6 cellular contexts compared by ENCODE assay signal in genomic region chr14:22976620-22977433, GRCh38. TPM values are rescaled to one million over a fixed set of nuclear protein-coding genes. Genes with fewer than 3 reads are reported as not detected.
DNase-seq lines count a peak whose midpoint lies in the region; ATAC-seq, FAIRE-seq and TF ChIP-seq lines count a peak whose summit lies in the region.

No MANE protein-coding gene starts in this region.

- peaks cover 0 to 32% (median 0%) of the 10 kb centered on the region in 11 experiments; a peak in 6 of 22 replicates for H4K20me1 ChIP-seq in BLaER1 treated with 17β-estradiol and CSF1 and Interleukin-3, amounts not matched to agents 10 nM and 100 nM
- H4K20me1 ChIP-seq in OCI-LY7 (ENCODE audit: insufficient read depth, low read length): no peaks in the 10 kb centered on the region

- ATAC-seq in HG03342 (IDR thresholded peaks at IDR 0.05; ENCODE audit: unreplicated experiment) (no peak), aorta (ENCODE audit: low FRiP score) (no peak)

- no peak for FAIRE-seq in kidney (lab: Jason Lieb, UNC)

- peak; percentile 56 for DNase-seq in OCI-LY7 (ENCODE audit: low spot score)
- no peak for DNase-seq in kidney
- DNase-seq in amniotic stem cell (lab: John Stamatoyannopoulos, UW): no peak
- DNase-seq in aorta: no peak

- H3K4me2 ChIP-seq in BLaER1 treated with 17β-estradiol and CSF1 and Interleukin-3, amounts not matched to agents 10 nM and 100 nM: peak overlapping the region; percentile 13 to 74 (median 38); a peak in 18 of 22 replicates
- peak overlapping the region; percentile 51 for H3K4me2 ChIP-seq in OCI-LY7 (ENCODE audit: low read length)

- peak overlapping the region; percentile 35; the same call in 1 of the 2 replicates for H2AFZ ChIP-seq in OCI-LY7 (ENCODE audit: low read length)

- H3K27ac ChIP-seq in BLaER1 treated with 17β-estradiol and CSF1 and Interleukin-3, amounts not matched to agents 10 nM and 100 nM: no peak overlapping the region; a peak in 1 of 22 replicates
- H3K27ac ChIP-seq in OCI-LY7 (ENCODE audit: low read depth, low read length, poor library complexity, severe bottlenecking) (no peak overlapping the region), kidney (ENCODE audit: low read depth in 2 of 2, low read length in 2 of 2) (peak overlapping the region; percentile 41 to 83), aorta (ENCODE audit: low read depth in 1 of 2, low read length in 2 of 2) (peak overlapping the region in 1 of 2 donors; percentile 89)

- H3K36me3 ChIP-seq in BLaER1 treated with 17β-estradiol and CSF1 and Interleukin-3, amounts not matched to agents 10 nM and 100 nM: peaks cover 0 to 47% (median 30%) of the 10 kb centered on the region in 11 experiments; a peak in 14 of 22 replicates
- no peaks in the 10 kb centered on the region for H3K36me3 ChIP-seq in OCI-LY7 (ENCODE audit: insufficient read depth, low read length)
- peaks cover 8 to 27% of the 10 kb centered on the region in 2 donors for H3K36me3 ChIP-seq in kidney (ENCODE audit: control insufficient read depth in 1 of 2, insufficient read depth in 2 of 2, low read length in 2 of 2)
- peaks cover 0 to 2% of the 10 kb centered on the region in 2 donors for H3K36me3 ChIP-seq in aorta (ENCODE audit: control insufficient read depth in 1 of 2, insufficient read depth in 2 of 2, low read length in 1 of 2)

- no TSS peak for BruUV-seq in OCI-LY7 (replicated peaks; lab: Mats Ljungman, UMichigan)

- TF ChIP-seq CTCF in OCI-LY7 (conservative IDR thresholded peaks at IDR 0.05; ENCODE audit: low read length) (no peak), kidney (IDR thresholded peaks at IDR 0.05; ENCODE audit: borderline replicate concordance, extremely low read depth, insufficient read depth) (no peak)

- H3K79me2 ChIP-seq in OCI-LY7 (ENCODE audit: insufficient read depth, low read depth, low read length): no peaks in the 10 kb centered on the region

- peak overlapping the region in 6 of 11 experiments; percentile 15 to 41 (median 36); a peak in 7 of 22 replicates for H3K9ac ChIP-seq in BLaER1 treated with 17β-estradiol and CSF1 and Interleukin-3, amounts not matched to agents 10 nM and 100 nM
- H3K9ac ChIP-seq in kidney (ENCODE audit: low read length in 2 of 2): peak overlapping the region in 1 of 2 donors; percentile 7

- H3K4me1 ChIP-seq in BLaER1 treated with 17β-estradiol and CSF1 and Interleukin-3, amounts not matched to agents 10 nM and 100 nM: peaks cover 10 to 54% (median 51%) of the 10 kb centered on the region in 10 experiments
- H3K4me1 ChIP-seq in OCI-LY7 (ENCODE audit: insufficient read depth, low read length, poor library complexity, severe bottlenecking) (peaks cover 17% of the 10 kb centered on the region), kidney (ENCODE audit: control insufficient read depth in 1 of 2, insufficient read depth in 1 of 2, low read depth in 1 of 2, low read length in 2 of 2) (peaks cover 40 to 43% of the 10 kb centered on the region in 2 donors), aorta (ENCODE audit: control insufficient read depth in 1 of 2, insufficient read depth in 2 of 2, low read length in 2 of 2) (peaks cover 5% of the 10 kb centered on the region in 2 donors)

- POLR2A ChIA-PET in OCI-LY7 (lab: Charles Lee): interaction anchor here (0.6 to 2.1 kb wide), 5 partner anchors 10 to 523 kb away, joined by 3 to 12 read pairs (median 4); partner anchors contain the start of gene HAUS4

- intact Hi-C loops in OCI-LY7 (cut with micrococcal nuclease; ENCODE audit: unreplicated experiment): no loop called here
- intact Hi-C loops in kidney (cut with DNase I): no loop called here
- intact Hi-C loops in aorta (cut with DNase I): no loop called here

- no peak overlapping the region for H3K4me3 ChIP-seq in BLaER1 treated with 17β-estradiol and CSF1 and Interleukin-3, amounts not matched to agents 10 nM and 100 nM
- no peak overlapping the region for H3K4me3 ChIP-seq in OCI-LY7 (ENCODE audit: low read depth, low read length, poor library complexity, severe bottlenecking)
- peak overlapping the region in 1 of 2 donors; percentile 3 for H3K4me3 ChIP-seq in kidney (ENCODE audit: low read length in 2 of 2)
- H3K4me3 ChIP-seq in aorta (ENCODE audit: low read length in 2 of 2): no peak overlapping the region

- CTCF ChIA-PET in OCI-LY7 (lab: Charles Lee; ENCODE audit: unreplicated experiment): interaction anchor here (0.6 to 1.8 kb wide), 4 partner anchors 9 to 1074 kb away, joined by 3 to 10 read pairs (median 6); no protein-coding TSS in a partner anchor

- H3K9me3 ChIP-seq in BLaER1 treated with 17β-estradiol and CSF1 and Interleukin-3, amounts not matched to agents 10 nM and 100 nM (replicated peaks in 1 of 11): no peaks in the 10 kb centered on the region
- H3K9me3 ChIP-seq in OCI-LY7 (ENCODE audit: low read length): no peaks in the 10 kb centered on the region
- no peaks in the 10 kb centered on the region for H3K9me3 ChIP-seq in kidney (ENCODE audit: control insufficient read depth in 1 of 2, low read length in 2 of 2)
- no peaks in the 10 kb centered on the region for H3K9me3 ChIP-seq in aorta (ENCODE audit: control insufficient read depth, low read length)

- 42 to 47% methylated on average over 6 of the region's 6 CpGs for WGBS in aorta, 2 donors

- H3K27me3 ChIP-seq in BLaER1 treated with 17β-estradiol and CSF1 and Interleukin-3, amounts not matched to agents 10 nM and 100 nM: peaks cover 16 to 35% (median 25%) of the 10 kb centered on the region in 11 experiments
- no peaks in the 10 kb centered on the region for H3K27me3 ChIP-seq in aorta (ENCODE audit: control insufficient read depth in 1 of 2, insufficient read depth in 2 of 2, low read length in 1 of 2)

- no peaks in the 10 kb centered on the region for H3K9me2 ChIP-seq in OCI-LY7 (ENCODE audit: insufficient read depth, low read length)

RNA-seq across cellular contexts. Expression of gene AJUBA, which starts 5.5 kb away (rescaled TPM):
- total RNA-seq in OCI-LY7 (2014; rRNA removed; shearing (Covaris generic)): 0.13 and 0.22 TPM in 2 replicates
- total RNA-seq in OCI-LY7 (2022) (0.37 and 0.88 TPM in 2 replicates), kidney (28.5 TPM), aorta (10 to 100 TPM; 12.9 to 16.2 TPM)
- polyA plus RNA-seq in kidney (ENCODE audit: insufficient read depth, low read depth, low replicate concordance) (14.6 TPM), aorta (1 to 10 TPM; 2.2 to 3.8 TPM)

RNA-seq across cellular contexts. Expression of gene HAUS4, which starts 19.9 kb away (rescaled TPM):
- 105 and 126 TPM in 2 replicates for total RNA-seq in OCI-LY7 (2014; rRNA removed; shearing (Covaris generic))
- total RNA-seq in OCI-LY7 (2022) (96.7 and 103 TPM in 2 replicates), kidney (38.1 TPM), aorta (10 to 100 TPM; 19.7 to 33.9 TPM)
- polyA plus RNA-seq in kidney (ENCODE audit: insufficient read depth, low read depth, low replicate concordance) (35.8 TPM), aorta (10 to 100 TPM; 39.5 to 62.7 TPM)

RNA-seq across cellular contexts. Expression of gene C14orf93, which starts 33.1 kb away (rescaled TPM):
- total RNA-seq in OCI-LY7 (2014; rRNA removed; shearing (Covaris generic)): 13.8 and 17.9 TPM in 2 replicates
- total RNA-seq in OCI-LY7 (2022) (15.2 and 17.4 TPM in 2 replicates), kidney (9.5 TPM), aorta (1 to 10 TPM; 5.5 to 8.6 TPM)
- polyA plus RNA-seq in kidney (ENCODE audit: insufficient read depth, low read depth, low replicate concordance) (9.6 TPM), aorta (10 to 100 TPM in 1 of 2 donors, 1 to 10 TPM in 1; 8.8 to 11.0 TPM)

RNA-seq across cellular contexts. Expression of gene PRMT5, which starts 47.7 kb away (rescaled TPM):
- total RNA-seq in OCI-LY7 (2014; rRNA removed; shearing (Covaris generic)): 82.2 and 93.1 TPM in 2 replicates
- total RNA-seq in OCI-LY7 (2022): 124 and 135 TPM in 2 replicates
- 58.7 TPM for total RNA-seq in kidney
- polyA plus RNA-seq in kidney (ENCODE audit: insufficient read depth, low read depth, low replicate concordance): 64.2 TPM
- total RNA-seq in aorta: 10 to 100 TPM; 32.0 to 36.5 TPM
- 10 to 100 TPM; 27.7 to 36.2 TPM for polyA plus RNA-seq in aorta

RNA-seq across cellular contexts. Expression of gene PSMB5, which starts 57.9 kb away (rescaled TPM):
- 111 and 133 TPM in 2 replicates for total RNA-seq in OCI-LY7 (2014; rRNA removed; shearing (Covaris generic))
- total RNA-seq in OCI-LY7 (2022): 85.5 and 122 TPM in 2 replicates
- 87.1 TPM for total RNA-seq in kidney
- polyA plus RNA-seq in kidney (ENCODE audit: insufficient read depth, low read depth, low replicate concordance): 190 TPM
- total RNA-seq in aorta: 10 to 100 TPM; 67.7 to 68.4 TPM
- polyA plus RNA-seq in aorta: 100 to 1,000 TPM; 103 to 116 TPM

Comparison
In these comparisons a context has a peak if more than half of its experiments do, and no peak if none do; other contexts are left out.
1. H3K27ac ChIP-seq: peak in kidney (2 of 2); none in BLaER1 treated with 17β-estradiol and CSF1 and Interleukin-3, amounts not matched to agents 10 nM and 100 nM (0 of 11) and OCI-LY7 (single experiment).
2. RNA of gene AJUBA, which starts 5.5 kb away (total RNA-seq): 28.5 TPM in kidney (single experiment) and 12.9 to 16.2 TPM in aorta; 0.13 to 0.88 TPM in OCI-LY7; every median in the first group is over 4 times any median in the second.